Comparison of ENCODE assay signal across 11 cellular contexts in genomic region chr5:76325876-76326491, GRCh38.
DNase-seq lines count a peak whose midpoint lies in the region; ATAC-seq and TF ChIP-seq lines count a peak whose summit lies in the region.
"Had no signal": no experiment of that assay in that cellular context is flagged by ENCODE, and none has a peak within 500 bp of the region (broad histone marks: within the 10 kb centered on the region; RNA-seq: fewer than 3 reads in every experiment).

No MANE protein-coding gene starts in this region.

- H2AFZ ChIP-seq in mesenchymal stem cell (ENCODE audit: low read depth, low read length) = no peak overlapping the region

- WGBS in mesenchymal stem cell = 15% methylated on average over 2 of the region's 3 CpGs

- H3K4me3 ChIP-seq in cardiac muscle cell = no peak overlapping the region
- H3K4me3 ChIP-seq in left ventricle myocardium inferior = no peak overlapping the region
- no peak overlapping the region for H3K4me3 ChIP-seq in mesenchymal stem cell (ENCODE audit: insufficient read depth in 1 of 2, low read depth in 1 of 2, low read length in 2 of 2)
- H3K4me3 ChIP-seq in upper lobe of right lung = no peak overlapping the region
- H3K4me3 ChIP-seq in coronary artery = no peak overlapping the region

- no peaks in the 10 kb centered on the region for H3K36me3 ChIP-seq in cardiac muscle cell
- H3K36me3 ChIP-seq in left ventricle myocardium inferior = no peaks in the 10 kb centered on the region
- no peaks in the 10 kb centered on the region for H3K36me3 ChIP-seq in mesenchymal stem cell (ENCODE audit: control insufficient read depth in 1 of 2, insufficient read depth in 2 of 2, low read depth in 1 of 2, low read length in 2 of 2)
- H3K36me3 ChIP-seq in upper lobe of right lung = no peaks in the 10 kb centered on the region

- peak overlapping the region; percentile 37 for H3K27ac Mint-ChIP-seq in activated naive CD4-positive, alpha-beta T cell treated with anti-CD3 and anti-CD28 coated beads, Interleukin-2, amount 50 U/mL, for 24 hours
- H3K27ac Mint-ChIP-seq: activated B cell treated with CpG ODN at 0.5 μM for 24 hours had no signal

- no peak overlapping the region for H2BK120ac ChIP-seq in mesenchymal stem cell (ENCODE audit: low read depth, low read length)

- no peak overlapping the region for H3K9ac ChIP-seq in mesenchymal stem cell (ENCODE audit: low read length)

- H3K27me3 Mint-ChIP-seq in activated naive CD4-positive, alpha-beta T cell treated with anti-CD3 and anti-CD28 coated beads, Interleukin-2, amount 50 U/mL, for 24 hours = no peaks in the 10 kb centered on the region

- no peak overlapping the region for H2BK5ac ChIP-seq in mesenchymal stem cell (ENCODE audit: low read depth, low read length, poor library complexity, severe bottlenecking)

- no peak overlapping the region for H2AK5ac ChIP-seq in mesenchymal stem cell (ENCODE audit: low read length, severe bottlenecking)

- no peak overlapping the region for H3K4me2 ChIP-seq in mesenchymal stem cell (ENCODE audit: low read length, poor library complexity, severe bottlenecking)

- H3K27me3 ChIP-seq in cardiac muscle cell (no peaks in the 10 kb centered on the region), left ventricle myocardium inferior (ENCODE audit: low read depth) (no peaks in the 10 kb centered on the region), mesenchymal stem cell (ENCODE audit: control insufficient read depth in 1 of 2, insufficient read depth in 1 of 2, low read length in 2 of 2) (peaks cover 25 to 28% of the 10 kb centered on the region in 2 experiments), upper lobe of right lung (no peaks in the 10 kb centered on the region)

- TF ChIP-seq CTCF in cardiac muscle cell (IDR thresholded peaks at IDR 0.05; ENCODE audit: low read depth, low read length) (no peak), left ventricle myocardium inferior (IDR thresholded peaks at IDR 0.05; ENCODE audit: borderline replicate concordance) (no peak), upper lobe of right lung (IDR thresholded peaks at IDR 0.05) (no peak), coronary artery (IDR thresholded peaks at IDR 0.05) (no peak)

- ATAC-seq in upper lobe of right lung (peak; percentile 58), GM21825 (IDR thresholded peaks at IDR 0.05; ENCODE audit: unreplicated experiment) (no peak)

- peak overlapping the region; percentile 30 to 35 for H3K4ac ChIP-seq in mesenchymal stem cell (ENCODE audit: low read depth in 1 of 2, low read length in 2 of 2)

- H3K4me1 ChIP-seq in cardiac muscle cell (ENCODE audit: low read depth) (peaks cover 16% of the 10 kb centered on the region), left ventricle myocardium inferior (peaks cover 21% of the 10 kb centered on the region), mesenchymal stem cell (ENCODE audit: control insufficient read depth, insufficient read depth, low read depth, low read length) (peaks cover 4% of the 10 kb centered on the region), upper lobe of right lung (peaks cover 12% of the 10 kb centered on the region)

- no peak for DNase-seq in cardiac muscle cell (ENCODE audit: low read depth in 1 of 2, low spot score in 1 of 2)
- no peak for DNase-seq in left ventricle myocardium inferior
- no peak for DNase-seq in mesenchymal stem cell
- no peak for DNase-seq in upper lobe of right lung
- DNase-seq in putamen (ENCODE audit: low spot score) = no peak
- no peak for DNase-seq in coronary artery (ENCODE audit: low spot score)
- DNase-seq: activated B cell treated with CpG ODN at 0.5 μM for 24 hours, hypothalamus, NCI-H774 had no signal

- no peaks in the 10 kb centered on the region for H3K36me3 Mint-ChIP-seq in activated naive CD4-positive, alpha-beta T cell treated with anti-CD3 and anti-CD28 coated beads, Interleukin-2, amount 50 U/mL, for 24 hours

- no peaks in the 10 kb centered on the region for H3K9me3 Mint-ChIP-seq in activated naive CD4-positive, alpha-beta T cell treated with anti-CD3 and anti-CD28 coated beads, Interleukin-2, amount 50 U/mL, for 24 hours
- H3K9me3 Mint-ChIP-seq: activated B cell treated with CpG ODN at 0.5 μM for 24 hours had no signal

- H3K18ac ChIP-seq in mesenchymal stem cell (ENCODE audit: low read depth in 1 of 2, low read length in 2 of 2) = peak overlapping the region in 1 of 2 experiments; percentile 81

- intact Hi-C loops in left ventricle myocardium inferior (cut with micrococcal nuclease) (no loop called here), upper lobe of right lung (cut with DNase I) (no loop called here)

- H3K14ac ChIP-seq in mesenchymal stem cell (ENCODE audit: low read length in 2 of 2) = no peak overlapping the region

- no peak overlapping the region for H2BK15ac ChIP-seq in mesenchymal stem cell (ENCODE audit: low read depth, poor library complexity, severe bottlenecking)

- no peak overlapping the region for H4K91ac ChIP-seq in mesenchymal stem cell (ENCODE audit: low read length)

- H4K8ac ChIP-seq in mesenchymal stem cell (ENCODE audit: low read length) = no peak overlapping the region

- no peak overlapping the region for H2BK12ac ChIP-seq in mesenchymal stem cell (ENCODE audit: low read length in 2 of 2)

- H3K27ac ChIP-seq in cardiac muscle cell (peak overlapping the region; percentile 90), left ventricle myocardium inferior (replicated peaks) (no peak overlapping the region), mesenchymal stem cell (ENCODE audit: low read length, poor library complexity, severe bottlenecking) (no peak overlapping the region), upper lobe of right lung (peak overlapping the region; percentile 30), coronary artery (peak overlapping the region in 1 of 2 donors; percentile 21)

- no peaks in the 10 kb centered on the region for H3K79me1 ChIP-seq in mesenchymal stem cell (replicated peaks; ENCODE audit: low read length, poor library complexity, severe bottlenecking)

- H3K4me1 Mint-ChIP-seq in activated naive CD4-positive, alpha-beta T cell treated with anti-CD3 and anti-CD28 coated beads, Interleukin-2, amount 50 U/mL, for 24 hours = peaks cover 56% of the 10 kb centered on the region

- H3K4me3 Mint-ChIP-seq in activated naive CD4-positive, alpha-beta T cell treated with anti-CD3 and anti-CD28 coated beads, Interleukin-2, amount 50 U/mL, for 24 hours = peak overlapping the region; percentile 64
- H3K4me3 Mint-ChIP-seq: activated B cell treated with CpG ODN at 0.5 μM for 24 hours had no signal

- no peak overlapping the region for H3K23ac ChIP-seq in mesenchymal stem cell (ENCODE audit: low read length in 2 of 2)

- H3K9me3 ChIP-seq in cardiac muscle cell (ENCODE audit: low read depth) (no peaks in the 10 kb centered on the region), left ventricle myocardium inferior (replicated peaks) (peaks cover 15% of the 10 kb centered on the region), mesenchymal stem cell (ENCODE audit: control insufficient read depth, low read length) (no peaks in the 10 kb centered on the region), upper lobe of right lung (no peaks in the 10 kb centered on the region)

Comparison
In these comparisons a context has a peak if more than half of its experiments do, and no peak if none do; other contexts are left out.
1. H3K27ac ChIP-seq: peak in cardiac muscle cell (single experiment) and upper lobe of right lung (single experiment); none in left ventricle myocardium inferior (single experiment) and mesenchymal stem cell (single experiment).